In the genomic region with DNA sequence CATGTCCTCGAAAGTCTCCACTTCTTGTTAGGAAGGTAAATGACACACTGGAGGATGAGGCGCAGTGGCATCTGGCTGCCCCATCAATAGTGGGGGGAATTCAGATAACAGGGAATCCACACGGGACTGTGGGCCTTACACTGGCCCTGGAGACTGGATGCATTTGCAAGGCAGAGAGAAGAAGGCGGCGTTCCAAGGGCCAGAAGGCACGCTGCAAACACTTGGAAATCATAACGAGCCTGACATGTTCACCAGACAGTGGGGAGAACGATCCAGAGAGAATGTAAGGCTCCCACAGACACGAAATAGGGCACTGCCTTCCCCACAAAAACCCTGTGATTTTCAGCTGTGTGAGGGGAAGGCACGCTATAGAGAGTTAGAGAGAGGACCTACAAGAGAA, we compare ENCODE assay signal across 16 cellular contexts.
DNase-seq lines count a peak whose midpoint lies in the region; ATAC-seq and TF ChIP-seq lines count a peak whose summit lies in the region.
"Had no signal": no experiment of that assay in that cellular context is flagged by ENCODE, and none has a peak within 500 bp of the region (broad histone marks: within the 10 kb centered on the region; RNA-seq: fewer than 3 reads in every experiment).

No MANE protein-coding gene starts in this region.

- no peak for ATAC-seq in HG02610 (IDR thresholded peaks at IDR 0.05; ENCODE audit: unreplicated experiment)
- ATAC-seq: GM12878 had no signal

- intact Hi-C loops in dorsolateral prefrontal cortex (cut with DNase I): no loop called here

- H3K27ac ChIP-seq in dorsolateral prefrontal cortex: peak overlapping the region in 55 of 59 donors; percentile 0 to 82 (median 55)
- H3K27ac ChIP-seq in WERI-Rb-1: no peak overlapping the region

- H3K27me3 Mint-ChIP-seq in progenitor cell of endocrine pancreas: no peaks in the 10 kb centered on the region
- H3K27me3 Mint-ChIP-seq in activated CD4-positive, alpha-beta memory T cell treated with anti-CD3 and anti-CD28 coated beads, Interleukin-2, amount 10 ng/mL, durations not matched to agents 7 days and 5 days: no peaks in the 10 kb centered on the region

- H3K36me3 Mint-ChIP-seq in progenitor cell of endocrine pancreas (ENCODE audit: insufficient read depth): peaks cover 11% of the 10 kb centered on the region
- no peaks in the 10 kb centered on the region for H3K36me3 Mint-ChIP-seq in activated CD4-positive, alpha-beta memory T cell treated with anti-CD3 and anti-CD28 coated beads, Interleukin-2, amount 10 ng/mL, durations not matched to agents 7 days and 5 days (ENCODE audit: low read depth)
- H3K36me3 Mint-ChIP-seq: CD4-positive, alpha-beta memory T cell had no signal

- H3K4me3 Mint-ChIP-seq in progenitor cell of endocrine pancreas (ENCODE audit: low read depth): no peak overlapping the region
- no peak overlapping the region for H3K4me3 Mint-ChIP-seq in activated CD4-positive, alpha-beta memory T cell treated with anti-CD3 and anti-CD28 coated beads, Interleukin-2, amount 10 ng/mL, durations not matched to agents 7 days and 5 days
- H3K4me3 Mint-ChIP-seq: CD4-positive, alpha-beta memory T cell; HFFc6 had no signal

- H3K9me3 Mint-ChIP-seq in progenitor cell of endocrine pancreas (ENCODE audit: low read depth): no peaks in the 10 kb centered on the region
- no peaks in the 10 kb centered on the region for H3K9me3 Mint-ChIP-seq in activated CD4-positive, alpha-beta memory T cell treated with anti-CD3 and anti-CD28 coated beads, Interleukin-2, amount 10 ng/mL, durations not matched to agents 7 days and 5 days
- H3K9me3 Mint-ChIP-seq: CD4-positive, alpha-beta memory T cell had no signal

- TF ChIP-seq CTCF in dorsolateral prefrontal cortex (IDR thresholded peaks at IDR 0.05 in 54 of 56, conservative IDR thresholded peaks at IDR 0.05 in 2 of 56; ENCODE audit: low read depth in 1 of 56, partially characterized antibody in 56 of 56) (no peak), progenitor cell of endocrine pancreas (IDR thresholded peaks at IDR 0.05; ENCODE audit: unreplicated experiment) (no peak), WERI-Rb-1 (IDR thresholded peaks at IDR 0.05; ENCODE audit: low read depth, low read length) (no peak)

- DNase-seq in cerebellar cortex (ENCODE audit: low spot score) (peak; percentile 76), dorsolateral prefrontal cortex (peak in 1 of 10 donors; percentile 61), progenitor cell of endocrine pancreas (ENCODE audit: low spot score, unreplicated experiment) (no peak), WERI-Rb-1 (no peak)
- DNase-seq in activated CD4-positive, alpha-beta memory T cell treated with anti-CD3 and anti-CD28 coated beads, Interleukin-2, amount 10 ng/mL, durations not matched to agents 7 days and 5 days: no peak
- DNase-seq: Calu3; CD4-positive, alpha-beta memory T cell; COR-L47; DMS53; DND-41; GDM1; GOT3; HFFc6 had no signal

- CTCF ChIA-PET in activated CD4-positive, alpha-beta memory T cell treated with anti-CD3 and anti-CD28 coated beads, Interleukin-2, amount 10 ng/mL, durations not matched to agents 7 days and 5 days (lab: Charles Lee): no interaction called here

- no peaks in the 10 kb centered on the region for H3K9me3 ChIP-seq in WERI-Rb-1 (ENCODE audit: severe bottlenecking)
- H3K9me3 ChIP-seq: HAP-1 had no signal

- POLR2A ChIA-PET in activated CD4-positive, alpha-beta memory T cell treated with anti-CD3 and anti-CD28 coated beads, Interleukin-2, amount 10 ng/mL, durations not matched to agents 7 days and 5 days (lab: Charles Lee): no interaction called here

- H3K4me1 Mint-ChIP-seq in progenitor cell of endocrine pancreas (ENCODE audit: low read depth): no peaks in the 10 kb centered on the region
- no peaks in the 10 kb centered on the region for H3K4me1 Mint-ChIP-seq in activated CD4-positive, alpha-beta memory T cell treated with anti-CD3 and anti-CD28 coated beads, Interleukin-2, amount 10 ng/mL, durations not matched to agents 7 days and 5 days
- H3K4me1 Mint-ChIP-seq: CD4-positive, alpha-beta memory T cell had no signal

- H3K27ac Mint-ChIP-seq in progenitor cell of endocrine pancreas: peak overlapping the region; percentile 30
- H3K27ac Mint-ChIP-seq in activated CD4-positive, alpha-beta memory T cell treated with anti-CD3 and anti-CD28 coated beads, Interleukin-2, amount 10 ng/mL, durations not matched to agents 7 days and 5 days: no peak overlapping the region
- H3K27ac Mint-ChIP-seq: HFFc6 had no signal

- H3K4me3 ChIP-seq in dorsolateral prefrontal cortex (peak overlapping the region in 1 of 59 donors; percentile 2), WERI-Rb-1 (ENCODE audit: low read depth, low read length) (no peak overlapping the region)
- H3K4me3 ChIP-seq: GM12878, HAP-1 had no signal

- peaks cover 9% of the 10 kb centered on the region for H3K36me3 ChIP-seq in WERI-Rb-1
- H3K36me3 ChIP-seq: HAP-1 had no signal

- H3K27me3 ChIP-seq in dorsolateral prefrontal cortex (no peaks in the 10 kb centered on the region), WERI-Rb-1 (ENCODE audit: insufficient read depth, low read depth, severe bottlenecking) (no peaks in the 10 kb centered on the region)
